Comparison of ENCODE assay signal across 1 cellular context in the genomic region with DNA sequence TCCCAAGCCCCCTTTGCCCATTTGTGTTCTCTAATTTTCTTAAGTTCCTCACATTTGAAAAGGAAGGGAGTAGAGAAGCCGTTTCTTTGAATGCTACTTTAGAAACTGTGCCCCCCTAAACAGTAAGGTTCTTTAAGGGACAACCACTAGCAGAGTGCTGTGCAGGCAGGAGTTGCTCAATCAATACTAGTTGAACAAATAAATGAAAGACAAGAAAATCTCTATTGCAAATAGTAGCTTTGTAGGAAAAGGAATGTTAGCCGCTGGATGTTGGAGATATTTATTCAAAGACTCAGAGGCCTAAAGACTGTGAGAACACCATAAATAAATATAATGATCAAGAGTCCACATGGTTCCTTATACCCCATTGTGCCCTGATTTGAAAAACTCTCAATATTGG.
TF ChIP-seq lines count a peak whose summit lies in the region.

No MANE protein-coding gene starts in this region.

TF ChIP-seq in HepG2, 621 proteins besides CTCF, POLR2A, EP300 and RAD21 (continued from another document and continues in another):
- TF ChIP-seq ZNF574 (CRISPR knock-in tag; IDR thresholded peaks at IDR 0.05) (no peak), NFYB (CRISPR knock-in tag; IDR thresholded peaks at IDR 0.05) (no peak), HOMEZ (CRISPR knock-in tag; IDR thresholded peaks at IDR 0.05; ENCODE audit: low read depth) (no peak), CREB3 (CRISPR knock-in tag; IDR thresholded peaks at IDR 0.05) (no peak), ZNF652 (CRISPR knock-in tag; IDR thresholded peaks at IDR 0.05; ENCODE audit: borderline replicate concordance, low read depth) (no peak), RBM22 (optimal IDR thresholded peaks at IDR 0.05; ENCODE audit: low read length) (no peak), TAF1 (CRISPR knock-in tag; IDR thresholded peaks at IDR 0.05) (no peak), ZNF17 (CRISPR knock-in tag; IDR thresholded peaks at IDR 0.05) (no peak), ELF3 (CRISPR knock-in tag; IDR thresholded peaks at IDR 0.05) (no peak), THAP11 (CRISPR knock-in tag; IDR thresholded peaks at IDR 0.05) (peak; percentile 37; the same call in 1 of the 2 replicates), NFATC3 (CRISPR knock-in tag; IDR thresholded peaks at IDR 0.05) (no peak), RXRB (CRISPR knock-in tag; IDR thresholded peaks at IDR 0.05; ENCODE audit: borderline replicate concordance) (0 out of 2 replicates have a peak, but pooled peaks have one; percentile 57), ZNF788 (CRISPR knock-in tag; IDR thresholded peaks at IDR 0.05; ENCODE audit: borderline replicate concordance) (no peak), SALL2 (CRISPR knock-in tag; IDR thresholded peaks at IDR 0.05) (no peak), ERF (CRISPR knock-in tag; IDR thresholded peaks at IDR 0.05) (no peak), ZNF598 (CRISPR knock-in tag; IDR thresholded peaks at IDR 0.05; ENCODE audit: borderline replicate concordance) (no peak), DMAP1 (CRISPR knock-in tag; IDR thresholded peaks at IDR 0.05) (no peak), RCOR2 (CRISPR knock-in tag; IDR thresholded peaks at IDR 0.05) (no peak), ZNF329 (CRISPR knock-in tag; IDR thresholded peaks at IDR 0.05; ENCODE audit: low read depth) (no peak), MXD4 (CRISPR knock-in tag; IDR thresholded peaks at IDR 0.05) (no peak), ZIK1 (CRISPR knock-in tag; IDR thresholded peaks at IDR 0.05; ENCODE audit: borderline replicate concordance, low read depth) (no peak), HMG20A (CRISPR knock-in tag; IDR thresholded peaks at IDR 0.05; ENCODE audit: borderline replicate concordance) (peak; percentile 57; the same call in 1 of the 2 replicates), ZNF816 (CRISPR knock-in tag; IDR thresholded peaks at IDR 0.05; ENCODE audit: borderline replicate concordance) (no peak), FOXM1 (CRISPR knock-in tag; IDR thresholded peaks at IDR 0.05) (no peak), ZNF44 (CRISPR knock-in tag; IDR thresholded peaks at IDR 0.05) (no peak), POGK (CRISPR knock-in tag; conservative IDR thresholded peaks at IDR 0.05) (0 out of 2 replicates have a peak, but pooled peaks have one; percentile 37), TEF (CRISPR knock-in tag; IDR thresholded peaks at IDR 0.05) (no peak), RELA (CRISPR knock-in tag; IDR thresholded peaks at IDR 0.05) (no peak), ZNF350 (CRISPR knock-in tag; IDR thresholded peaks at IDR 0.05; ENCODE audit: borderline replicate concordance, low read depth) (no peak), FOXP1 (IDR thresholded peaks at IDR 0.05) (no peak), FOXP1 (CRISPR knock-in tag; IDR thresholded peaks at IDR 0.05) (peak; percentile 40; the same call in 1 of the 2 replicates), HCFC1 (IDR thresholded peaks at IDR 0.05; ENCODE audit: low read depth, low read length) (no peak), ATAD3A (CRISPR knock-in tag; IDR thresholded peaks at IDR 0.05) (no peak), SIN3A (IDR thresholded peaks at IDR 0.05; ENCODE audit: borderline replicate concordance, low read depth, low read length) (no peak), TBP (CRISPR knock-in tag; IDR thresholded peaks at IDR 0.05) (no peak), ZBTB1 (CRISPR knock-in tag; IDR thresholded peaks at IDR 0.05; ENCODE audit: borderline replicate concordance) (no peak)
- TF ChIP-seq, protein P1, sequence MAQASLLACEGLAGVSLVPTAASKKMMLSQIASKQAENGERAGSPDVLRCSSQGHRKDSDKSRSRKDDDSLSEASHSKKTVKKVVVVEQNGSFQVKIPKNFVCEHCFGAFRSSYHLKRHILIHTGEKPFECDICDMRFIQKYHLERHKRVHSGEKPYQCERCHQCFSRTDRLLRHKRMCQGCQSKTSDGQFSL (CRISPR knock-in tag; IDR thresholded peaks at IDR 0.05), result no peak
- TF ChIP-seq, protein P2, sequence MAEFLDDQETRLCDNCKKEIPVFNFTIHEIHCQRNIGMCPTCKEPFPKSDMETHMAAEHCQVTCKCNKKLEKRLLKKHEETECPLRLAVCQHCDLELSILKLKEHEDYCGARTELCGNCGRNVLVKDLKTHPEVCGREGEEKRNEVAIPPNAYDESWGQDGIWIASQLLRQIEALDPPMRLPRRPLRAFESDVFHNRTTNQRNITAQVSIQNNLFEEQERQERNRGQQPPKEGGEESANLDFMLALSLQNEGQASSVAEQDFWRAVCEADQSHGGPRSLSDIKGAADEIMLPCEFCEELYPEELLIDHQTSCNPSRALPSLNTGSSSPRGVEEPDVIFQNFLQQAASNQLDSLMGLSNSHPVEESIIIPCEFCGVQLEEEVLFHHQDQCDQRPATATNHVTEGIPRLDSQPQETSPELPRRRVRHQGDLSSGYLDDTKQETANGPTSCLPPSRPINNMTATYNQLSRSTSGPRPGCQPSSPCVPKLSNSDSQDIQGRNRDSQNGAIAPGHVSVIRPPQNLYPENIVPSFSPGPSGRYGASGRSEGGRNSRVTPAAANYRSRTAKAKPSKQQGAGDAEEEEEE (CRISPR knock-in tag; IDR thresholded peaks at IDR 0.05; ENCODE audit: borderline replicate concordance), result no peak
- TF ChIP-seq, protein P3, sequence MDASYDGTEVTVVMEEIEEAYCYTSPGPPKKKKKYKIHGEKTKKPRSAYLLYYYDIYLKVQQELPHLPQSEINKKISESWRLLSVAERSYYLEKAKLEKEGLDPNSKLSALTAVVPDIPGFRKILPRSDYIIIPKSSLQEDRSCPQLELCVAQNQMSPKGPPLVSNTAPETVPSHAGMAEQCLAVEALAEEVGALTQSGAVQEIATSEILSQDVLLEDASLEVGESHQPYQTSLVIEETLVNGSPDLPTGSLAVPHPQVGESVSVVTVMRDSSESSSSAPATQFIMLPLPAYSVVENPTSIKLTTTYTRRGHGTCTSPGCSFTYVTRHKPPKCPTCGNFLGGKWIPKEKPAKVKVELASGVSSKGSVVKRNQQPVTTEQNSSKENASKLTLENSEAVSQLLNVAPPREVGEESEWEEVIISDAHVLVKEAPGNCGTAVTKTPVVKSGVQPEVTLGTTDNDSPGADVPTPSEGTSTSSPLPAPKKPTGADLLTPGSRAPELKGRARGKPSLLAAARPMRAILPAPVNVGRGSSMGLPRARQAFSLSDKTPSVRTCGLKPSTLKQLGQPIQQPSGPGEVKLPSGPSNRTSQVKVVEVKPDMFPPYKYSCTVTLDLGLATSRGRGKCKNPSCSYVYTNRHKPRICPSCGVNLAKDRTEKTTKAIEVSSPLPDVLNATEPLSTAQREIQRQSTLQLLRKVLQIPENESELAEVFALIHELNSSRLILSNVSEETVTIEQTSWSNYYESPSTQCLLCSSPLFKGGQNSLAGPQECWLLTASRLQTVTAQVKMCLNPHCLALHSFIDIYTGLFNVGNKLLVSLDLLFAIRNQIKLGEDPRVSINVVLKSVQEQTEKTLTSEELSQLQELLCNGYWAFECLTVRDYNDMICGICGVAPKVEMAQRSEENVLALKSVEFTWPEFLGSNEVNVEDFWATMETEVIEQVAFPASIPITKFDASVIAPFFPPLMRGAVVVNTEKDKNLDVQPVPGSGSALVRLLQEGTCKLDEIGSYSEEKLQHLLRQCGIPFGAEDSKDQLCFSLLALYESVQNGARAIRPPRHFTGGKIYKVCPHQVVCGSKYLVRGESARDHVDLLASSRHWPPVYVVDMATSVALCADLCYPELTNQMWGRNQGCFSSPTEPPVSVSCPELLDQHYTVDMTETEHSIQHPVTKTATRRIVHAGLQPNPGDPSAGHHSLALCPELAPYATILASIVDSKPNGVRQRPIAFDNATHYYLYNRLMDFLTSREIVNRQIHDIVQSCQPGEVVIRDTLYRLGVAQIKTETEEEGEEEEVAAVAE (CRISPR knock-in tag; IDR thresholded peaks at IDR 0.05; ENCODE audit: borderline replicate concordance), result no peak
- TF ChIP-seq, protein P4, sequence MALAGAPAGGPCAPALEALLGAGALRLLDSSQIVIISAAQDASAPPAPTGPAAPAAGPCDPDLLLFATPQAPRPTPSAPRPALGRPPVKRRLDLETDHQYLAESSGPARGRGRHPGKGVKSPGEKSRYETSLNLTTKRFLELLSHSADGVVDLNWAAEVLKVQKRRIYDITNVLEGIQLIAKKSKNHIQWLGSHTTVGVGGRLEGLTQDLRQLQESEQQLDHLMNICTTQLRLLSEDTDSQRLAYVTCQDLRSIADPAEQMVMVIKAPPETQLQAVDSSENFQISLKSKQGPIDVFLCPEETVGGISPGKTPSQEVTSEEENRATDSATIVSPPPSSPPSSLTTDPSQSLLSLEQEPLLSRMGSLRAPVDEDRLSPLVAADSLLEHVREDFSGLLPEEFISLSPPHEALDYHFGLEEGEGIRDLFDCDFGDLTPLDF (CRISPR knock-in tag; IDR thresholded peaks at IDR 0.05), result no peak
- TF ChIP-seq, protein P5, sequence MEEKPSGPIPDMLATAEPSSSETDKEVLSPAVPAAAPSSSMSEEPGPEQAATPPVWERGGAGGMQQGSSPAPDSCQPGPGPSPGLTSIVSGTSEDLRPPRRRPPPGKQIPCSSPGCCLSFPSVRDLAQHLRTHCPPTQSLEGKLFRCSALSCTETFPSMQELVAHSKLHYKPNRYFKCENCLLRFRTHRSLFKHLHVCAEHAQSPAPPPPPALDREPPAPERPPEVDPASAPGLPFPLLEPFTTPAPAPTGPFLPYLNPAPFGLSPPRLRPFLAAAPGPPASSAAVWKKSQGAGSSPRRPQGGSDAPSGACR (CRISPR knock-in tag; IDR thresholded peaks at IDR 0.05), result no peak
- TF ChIP-seq, protein P6, sequence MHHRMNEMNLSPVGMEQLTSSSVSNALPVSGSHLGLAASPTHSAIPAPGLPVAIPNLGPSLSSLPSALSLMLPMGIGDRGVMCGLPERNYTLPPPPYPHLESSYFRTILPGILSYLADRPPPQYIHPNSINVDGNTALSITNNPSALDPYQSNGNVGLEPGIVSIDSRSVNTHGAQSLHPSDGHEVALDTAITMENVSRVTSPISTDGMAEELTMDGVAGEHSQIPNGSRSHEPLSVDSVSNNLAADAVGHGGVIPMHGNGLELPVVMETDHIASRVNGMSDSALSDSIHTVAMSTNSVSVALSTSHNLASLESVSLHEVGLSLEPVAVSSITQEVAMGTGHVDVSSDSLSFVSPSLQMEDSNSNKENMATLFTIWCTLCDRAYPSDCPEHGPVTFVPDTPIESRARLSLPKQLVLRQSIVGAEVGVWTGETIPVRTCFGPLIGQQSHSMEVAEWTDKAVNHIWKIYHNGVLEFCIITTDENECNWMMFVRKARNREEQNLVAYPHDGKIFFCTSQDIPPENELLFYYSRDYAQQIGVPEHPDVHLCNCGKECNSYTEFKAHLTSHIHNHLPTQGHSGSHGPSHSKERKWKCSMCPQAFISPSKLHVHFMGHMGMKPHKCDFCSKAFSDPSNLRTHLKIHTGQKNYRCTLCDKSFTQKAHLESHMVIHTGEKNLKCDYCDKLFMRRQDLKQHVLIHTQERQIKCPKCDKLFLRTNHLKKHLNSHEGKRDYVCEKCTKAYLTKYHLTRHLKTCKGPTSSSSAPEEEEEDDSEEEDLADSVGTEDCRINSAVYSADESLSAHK (CRISPR knock-in tag; IDR thresholded peaks at IDR 0.05; ENCODE audit: borderline replicate concordance), result no peak
